Comparison of ENCODE assay signal across 8 cellular contexts in the genomic region with DNA sequence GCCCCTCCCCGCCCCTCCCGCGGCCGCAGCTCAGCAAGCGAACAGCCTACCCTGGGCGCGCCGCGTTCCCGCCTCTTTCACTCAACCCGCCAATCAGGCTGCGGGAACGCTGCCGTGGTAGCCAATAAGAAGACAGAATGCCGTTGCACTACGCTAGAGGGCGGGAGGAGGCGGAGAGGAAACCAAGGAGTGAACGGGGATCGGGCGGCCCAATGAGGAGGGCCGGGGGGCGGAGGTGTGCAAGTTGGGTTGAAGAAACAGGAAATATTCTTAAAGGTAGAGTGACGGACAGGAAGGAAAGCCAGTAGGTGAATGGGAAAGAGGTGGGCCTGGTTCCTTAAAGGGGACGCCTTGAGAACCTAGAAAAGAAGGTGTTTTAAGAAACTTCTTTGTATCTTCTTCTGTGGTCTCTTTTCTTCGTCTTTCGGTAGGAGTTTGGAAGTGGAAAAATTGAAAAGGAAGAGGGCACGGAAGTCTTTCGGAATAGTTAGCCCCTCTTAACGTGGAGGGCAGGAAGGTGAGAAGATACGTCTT. TPM values are rescaled to one million over a fixed set of nuclear protein-coding genes. Genes with fewer than 3 reads are reported as not detected.
A peak's percentile ranks its signal among the peaks of the same experiment; 100 is the strongest.
DNase-seq lines count a peak whose midpoint lies in the region; ATAC-seq and TF ChIP-seq lines count a peak whose summit lies in the region.

No MANE protein-coding gene starts in this region.

- no peaks in the 10 kb centered on the region for H3K9me3 ChIP-seq in ectodermal cell (ENCODE audit: control insufficient read depth, low read length)

- H3K4me3 ChIP-seq in ectodermal cell (ENCODE audit: insufficient read depth, low read depth, low read length) (peak overlapping the region; percentile 66), lower leg skin (ENCODE audit: low read depth, poor library complexity, severe bottlenecking) (peak overlapping the region; percentile 78)

- no peaks in the 10 kb centered on the region for H3K9me3 Mint-ChIP-seq in activated CD4-positive, alpha-beta memory T cell treated with anti-CD3 and anti-CD28 coated beads, Interleukin-2, amount 10 ng/mL, durations not matched to agents 7 days and 5 days

- peaks cover 8% of the 10 kb centered on the region for H3K4me1 ChIP-seq in ectodermal cell (ENCODE audit: control insufficient read depth, insufficient read depth, low read length)

- peak; percentile 99 for DNase-seq in CD1c-positive myeloid dendritic cell (ENCODE audit: extremely low spot score)
- peak; percentile 92 for DNase-seq in NCI-H774 (lab: John Stamatoyannopoulos, UW)
- peak; percentile 99 for DNase-seq in activated CD4-positive, alpha-beta memory T cell treated with anti-CD3 and anti-CD28 coated beads, Interleukin-2, amount 10 ng/mL, durations not matched to agents 7 days and 5 days
- DNase-seq in lower leg skin (ENCODE audit: low spot score in 2 of 2): peak; percentile 100
- peak; percentile 95 to 99 for DNase-seq in stimulated activated CD4-positive, alpha-beta T cell treated with anti-CD3 and anti-CD28 coated beads, Interleukin-4, amount 100 ng/mL, for 4 hours

- peaks cover 17% of the 10 kb centered on the region for H3K4me1 Mint-ChIP-seq in activated CD4-positive, alpha-beta memory T cell treated with anti-CD3 and anti-CD28 coated beads, Interleukin-2, amount 10 ng/mL, durations not matched to agents 7 days and 5 days

- no peaks in the 10 kb centered on the region for H3K27me3 Mint-ChIP-seq in activated CD4-positive, alpha-beta memory T cell treated with anti-CD3 and anti-CD28 coated beads, Interleukin-2, amount 10 ng/mL, durations not matched to agents 7 days and 5 days

- H3K27ac ChIP-seq in ectodermal cell (ENCODE audit: insufficient read depth, low read depth, low read length, poor library complexity, severe bottlenecking): no peak overlapping the region

- no peak overlapping the region for H3K4me3 Mint-ChIP-seq in activated CD4-positive, alpha-beta memory T cell treated with anti-CD3 and anti-CD28 coated beads, Interleukin-2, amount 10 ng/mL, durations not matched to agents 7 days and 5 days

- POLR2A ChIA-PET in activated CD4-positive, alpha-beta memory T cell treated with anti-CD3 and anti-CD28 coated beads, Interleukin-2, amount 10 ng/mL, durations not matched to agents 7 days and 5 days (lab: Charles Lee): interaction anchor here (0.6 to 6.3 kb wide), 10 partner anchors 11 to 359 kb away, joined by 3 to 58 read pairs (median 4); partner anchors contain the start of genes ATP6V1A, CCDC191, NAA50 and SPICE1

- H3K27ac Mint-ChIP-seq in activated CD4-positive, alpha-beta memory T cell treated with anti-CD3 and anti-CD28 coated beads, Interleukin-2, amount 10 ng/mL, durations not matched to agents 7 days and 5 days: no peak overlapping the region

- intact Hi-C loops in lower leg skin (cut with DNase I; ENCODE audit: low total_unique reads): no loop called here

- no peak for TF ChIP-seq CTCF in lower leg skin (IDR thresholded peaks at IDR 0.05)

- no peaks in the 10 kb centered on the region for H3K27me3 ChIP-seq in ectodermal cell (ENCODE audit: control insufficient read depth, insufficient read depth, low read length, poor library complexity, severe bottlenecking)

- H3K36me3 Mint-ChIP-seq in activated CD4-positive, alpha-beta memory T cell treated with anti-CD3 and anti-CD28 coated beads, Interleukin-2, amount 10 ng/mL, durations not matched to agents 7 days and 5 days (ENCODE audit: low read depth): peaks cover 13% of the 10 kb centered on the region

- 0 to 1% methylated on average over 28 to 31 of the region's 31 CpGs for WGBS in ectodermal cell, 2 experiments
- WGBS in lower leg skin, 2 donors: 0% methylated on average over 31 of the region's 31 CpGs

- CTCF ChIA-PET in activated CD4-positive, alpha-beta memory T cell treated with anti-CD3 and anti-CD28 coated beads, Interleukin-2, amount 10 ng/mL, durations not matched to agents 7 days and 5 days (lab: Charles Lee): interaction anchor here (0.6 to 4.9 kb wide), 4 partner anchors 24 to 181 kb away, joined by 3 to 26 read pairs (median 5); partner anchors contain the start of genes ATP6V1A and NAA50

- H3K36me3 ChIP-seq in ectodermal cell (ENCODE audit: control insufficient read depth, insufficient read depth, low read length): no peaks in the 10 kb centered on the region

- no peak for TF ChIP-seq POLR2A in lower leg skin (IDR thresholded peaks at IDR 0.05)

- ATAC-seq in GM19452 (IDR thresholded peaks at IDR 0.05; ENCODE audit: unreplicated experiment) (peak; percentile 93), HG03571 (IDR thresholded peaks at IDR 0.05; ENCODE audit: unreplicated experiment) (peak; percentile 95)

RNA-seq across cellular contexts. Expression of gene USF3, which starts 0.3 kb away (rescaled TPM):
- 10 to 100 TPM; 19.9 to 20.1 TPM for total RNA-seq in activated CD4-positive, alpha-beta memory T cell treated with anti-CD3 and anti-CD28 coated beads, Interleukin-2, amount 10 ng/mL, durations not matched to agents 7 days and 5 days
- polyA plus RNA-seq in ectodermal cell (2013, experiment 1 of 4): 8.2 TPM
- 10.9 TPM for polyA plus RNA-seq in ectodermal cell (2013, experiment 2 of 4)
- 7.8 TPM for polyA plus RNA-seq in ectodermal cell (2013, experiment 3 of 4)
- 9.8 TPM for polyA plus RNA-seq in ectodermal cell (2013, experiment 4 of 4)
- 10 to 100 TPM; 21.8 to 26.6 (median 24.1) TPM for total RNA-seq in lower leg skin

RNA-seq across cellular contexts. Expression of gene NAA50, which starts 49.3 kb away (rescaled TPM):
- total RNA-seq in activated CD4-positive, alpha-beta memory T cell treated with anti-CD3 and anti-CD28 coated beads, Interleukin-2, amount 10 ng/mL, durations not matched to agents 7 days and 5 days: 100 to 1,000 TPM; 104 to 106 TPM
- 193 TPM for polyA plus RNA-seq in ectodermal cell (2013, experiment 1 of 4)
- 189 TPM for polyA plus RNA-seq in ectodermal cell (2013, experiment 2 of 4)
- polyA plus RNA-seq in ectodermal cell (2013, experiment 3 of 4): 124 TPM
- 140 TPM for polyA plus RNA-seq in ectodermal cell (2013, experiment 4 of 4)
- 100 to 1,000 TPM; 125 to 181 (median 138) TPM for total RNA-seq in lower leg skin

RNA-seq across cellular contexts. Expression of gene ATP6V1A, which starts 50.1 kb away (rescaled TPM):
- total RNA-seq in activated CD4-positive, alpha-beta memory T cell treated with anti-CD3 and anti-CD28 coated beads, Interleukin-2, amount 10 ng/mL, durations not matched to agents 7 days and 5 days: 10 to 100 TPM; 41.7 to 42.4 TPM
- 46.0 TPM for polyA plus RNA-seq in ectodermal cell (2013, experiment 1 of 4)
- 47.0 TPM for polyA plus RNA-seq in ectodermal cell (2013, experiment 2 of 4)
- 34.7 TPM for polyA plus RNA-seq in ectodermal cell (2013, experiment 3 of 4)
- 36.2 TPM for polyA plus RNA-seq in ectodermal cell (2013, experiment 4 of 4)
- 10 to 100 TPM; 41.7 to 77.0 (median 62.7) TPM for total RNA-seq in lower leg skin
